In genomic region chr1:20988030-20988825, GRCh38 we compare ENCODE assay signal across 31 cellular contexts.
DNase-seq lines count a peak whose midpoint lies in the region; FAIRE-seq and TF ChIP-seq lines count a peak whose summit lies in the region.
"Had no signal": no experiment of that assay in that cellular context is flagged by ENCODE, and none has a peak within 500 bp of the region (broad histone marks: within the 10 kb centered on the region; RNA-seq: fewer than 3 reads in every experiment).

No MANE protein-coding gene starts in this region.

- no peak overlapping the region for H4K91ac ChIP-seq in mesenchymal stem cell (ENCODE audit: low read length)

- H3K4me1 Mint-ChIP-seq in T-helper 1 cell treated with Interleukin-12 subunit alpha and Interleukin-12 subunit beta and Interleukin-4 antibody, amounts not matched to agents 30 μg/mL and 1 μg/mL, for 36 hours (ENCODE audit: low read depth): peaks cover 33% of the 10 kb centered on the region

- peaks cover 19% of the 10 kb centered on the region for H3K79me1 ChIP-seq in mesenchymal stem cell (replicated peaks; ENCODE audit: low read length, poor library complexity, severe bottlenecking)

- no peak overlapping the region for H3K23ac ChIP-seq in mesenchymal stem cell (ENCODE audit: low read length in 2 of 2)

- no peak overlapping the region for H2BK120ac ChIP-seq in mesenchymal stem cell (ENCODE audit: low read depth, low read length)

- no peaks in the 10 kb centered on the region for H3K9me3 Mint-ChIP-seq in T-helper 1 cell treated with Interleukin-12 subunit alpha and Interleukin-12 subunit beta and Interleukin-4 antibody, amounts not matched to agents 30 μg/mL and 1 μg/mL, for 36 hours
- H3K9me3 Mint-ChIP-seq: activated T-cell treated with anti-CD3 and anti-CD28 coated beads, Interleukin-2, amount 50 U/mL, for 24 hours; CD4-positive, alpha-beta T cell; immature natural killer cell; nephron progenitor cell; stimulated activated naive CD8-positive, alpha-beta T cell treated with anti-CD3 and anti-CD28 coated beads, Interleukin-15, Interleukin-2, amounts not matched to agents 100 ng/mL and 50 ng/mL, for 24 hours had no signal

- DNase-seq in T-helper 1 cell: no peak
- no peak for DNase-seq in bronchial epithelial cell (ENCODE audit: low read depth)
- peak; percentile 29 for DNase-seq in mesenchymal stem cell
- no peak for DNase-seq in RPMI8226
- DNase-seq in NCI-H748 treated with DMSO at 0.1 percent for 48 hours (lab: John Stamatoyannopoulos, UW): no peak
- no peak for DNase-seq in substantia nigra (lab: John Stamatoyannopoulos, UW)
- no peak for DNase-seq in HCEC 1CT
- DNase-seq: activated CD4-positive, alpha-beta T cell treated with anti-CD3 and anti-CD28 coated beads for 48 hours; activated T-cell treated with anti-CD3 and anti-CD28 coated beads, Interleukin-2, amount 50 U/mL, for 24 hours; CD4-positive, alpha-beta T cell; dermis blood vessel endothelial cell; DMS 273 treated with DMSO at 0.1 percent for 48 hours; GOT3; hippocampal formation; immature natural killer cell; Kasumi-1; left ventricle myocardium inferior; midbrain; MV-4-11; NCI-H146; NCI-H510A; nephron progenitor cell; right lobe of liver; tibial artery had no signal

- H3K27me3 ChIP-seq in bronchial epithelial cell (ENCODE audit: control insufficient read depth, insufficient read depth, low read length) (no peaks in the 10 kb centered on the region), mesenchymal stem cell (ENCODE audit: control insufficient read depth in 1 of 2, insufficient read depth in 1 of 2, low read length in 2 of 2) (no peaks in the 10 kb centered on the region)
- H3K27me3 ChIP-seq: breast epithelium, right lobe of liver, tibial artery had no signal

- no peak overlapping the region for H3K4ac ChIP-seq in mesenchymal stem cell (ENCODE audit: low read depth in 1 of 2, low read length in 2 of 2)

- H2BK15ac ChIP-seq in mesenchymal stem cell (ENCODE audit: low read depth, poor library complexity, severe bottlenecking): no peak overlapping the region

- no peak overlapping the region for H4K8ac ChIP-seq in mesenchymal stem cell (ENCODE audit: low read length)

- no peak overlapping the region for H2BK5ac ChIP-seq in mesenchymal stem cell (ENCODE audit: low read depth, low read length, poor library complexity, severe bottlenecking)

- no peak overlapping the region for H3K27ac ChIP-seq in mesenchymal stem cell (ENCODE audit: low read length, poor library complexity, severe bottlenecking)
- H3K27ac ChIP-seq in substantia nigra (ENCODE audit: low read depth, low read length, poor library complexity, severe bottlenecking): no peak overlapping the region
- H3K27ac ChIP-seq: 22Rv1, breast epithelium, left ventricle myocardium inferior, parathyroid adenoma, right lobe of liver, tibial artery had no signal

- H3K9ac ChIP-seq in mesenchymal stem cell (ENCODE audit: low read length): no peak overlapping the region
- H3K9ac ChIP-seq: parathyroid adenoma had no signal

- no peak overlapping the region for H3K18ac ChIP-seq in mesenchymal stem cell (ENCODE audit: low read depth in 1 of 2, low read length in 2 of 2)

- peak overlapping the region; percentile 5 for H3K27ac Mint-ChIP-seq in T-helper 1 cell treated with Interleukin-12 subunit alpha and Interleukin-12 subunit beta and Interleukin-4 antibody, amounts not matched to agents 30 μg/mL and 1 μg/mL, for 36 hours
- H3K27ac Mint-ChIP-seq: activated T-cell treated with anti-CD3 and anti-CD28 coated beads, Interleukin-2, amount 50 U/mL, for 24 hours; CD4-positive, alpha-beta T cell; nephron progenitor cell; stimulated activated naive CD8-positive, alpha-beta T cell treated with anti-CD3 and anti-CD28 coated beads, Interleukin-15, Interleukin-2, amounts not matched to agents 100 ng/mL and 50 ng/mL, for 24 hours had no signal

- no peak overlapping the region for H2BK12ac ChIP-seq in mesenchymal stem cell (ENCODE audit: low read length in 2 of 2)

- H3K4me1 ChIP-seq in mesenchymal stem cell (ENCODE audit: control insufficient read depth, insufficient read depth, low read depth, low read length): no peaks in the 10 kb centered on the region
- H3K4me1 ChIP-seq: breast epithelium, parathyroid adenoma, right lobe of liver had no signal

- H2AK5ac ChIP-seq in mesenchymal stem cell (ENCODE audit: low read length, severe bottlenecking): no peak overlapping the region

- H3K36me3 ChIP-seq in bronchial epithelial cell (ENCODE audit: control insufficient read depth, insufficient read depth, low read length) (no peaks in the 10 kb centered on the region), mesenchymal stem cell (ENCODE audit: control insufficient read depth in 1 of 2, insufficient read depth in 2 of 2, low read depth in 1 of 2, low read length in 2 of 2) (peaks cover 4 to 6% of the 10 kb centered on the region in 2 experiments)
- H3K36me3 ChIP-seq: breast epithelium, left ventricle myocardium inferior, right lobe of liver, tibial artery had no signal

- H3K4me3 ChIP-seq in bronchial epithelial cell (ENCODE audit: low read depth, low read length): no peak overlapping the region
- H3K4me3 ChIP-seq in mesenchymal stem cell (ENCODE audit: insufficient read depth in 1 of 2, low read depth in 1 of 2, low read length in 2 of 2): no peak overlapping the region
- H3K4me3 ChIP-seq: breast epithelium, left ventricle myocardium inferior, right lobe of liver, tibial artery had no signal

- peaks cover 7% of the 10 kb centered on the region for H3K36me3 Mint-ChIP-seq in T-helper 1 cell treated with Interleukin-12 subunit alpha and Interleukin-12 subunit beta and Interleukin-4 antibody, amounts not matched to agents 30 μg/mL and 1 μg/mL, for 36 hours (ENCODE audit: low read depth)
- H3K36me3 Mint-ChIP-seq: immature natural killer cell had no signal

- H3K9me3 ChIP-seq in mesenchymal stem cell (ENCODE audit: control insufficient read depth, low read length): no peaks in the 10 kb centered on the region
- H3K9me3 ChIP-seq: breast epithelium, left ventricle myocardium inferior, right lobe of liver, tibial artery had no signal

- no peak overlapping the region for H3K4me3 Mint-ChIP-seq in T-helper 1 cell treated with Interleukin-12 subunit alpha and Interleukin-12 subunit beta and Interleukin-4 antibody, amounts not matched to agents 30 μg/mL and 1 μg/mL, for 36 hours
- H3K4me3 Mint-ChIP-seq: activated T-cell treated with anti-CD3 and anti-CD28 coated beads, Interleukin-2, amount 50 U/mL, for 24 hours; CD4-positive, alpha-beta T cell; immature natural killer cell; nephron progenitor cell; stimulated activated naive CD8-positive, alpha-beta T cell treated with anti-CD3 and anti-CD28 coated beads, Interleukin-15, Interleukin-2, amounts not matched to agents 100 ng/mL and 50 ng/mL, for 24 hours had no signal

- no peak overlapping the region for H2AFZ ChIP-seq in mesenchymal stem cell (ENCODE audit: low read depth, low read length)
- H2AFZ ChIP-seq: parathyroid adenoma had no signal

- H3K27me3 Mint-ChIP-seq in T-helper 1 cell treated with Interleukin-12 subunit alpha and Interleukin-12 subunit beta and Interleukin-4 antibody, amounts not matched to agents 30 μg/mL and 1 μg/mL, for 36 hours (ENCODE audit: low read depth): no peaks in the 10 kb centered on the region
- H3K27me3 Mint-ChIP-seq: activated T-cell treated with anti-CD3 and anti-CD28 coated beads, Interleukin-2, amount 50 U/mL, for 24 hours; CD4-positive, alpha-beta T cell; stimulated activated naive CD8-positive, alpha-beta T cell treated with anti-CD3 and anti-CD28 coated beads, Interleukin-15, Interleukin-2, amounts not matched to agents 100 ng/mL and 50 ng/mL, for 24 hours had no signal

- TF ChIP-seq CTCF in bronchial epithelial cell (IDR thresholded peaks at IDR 0.05; ENCODE audit: insufficient read depth, low read length, severe bottlenecking): no peak

- H3K4me2 ChIP-seq in mesenchymal stem cell (ENCODE audit: low read length, poor library complexity, severe bottlenecking): no peak overlapping the region

- FAIRE-seq in bronchial epithelial cell (lab: Jason Lieb, UNC): peak; percentile 93
- FAIRE-seq: GM18507, RCC 7860 had no signal

- no peak overlapping the region for H3K14ac ChIP-seq in mesenchymal stem cell (ENCODE audit: low read length in 2 of 2)
